8 cellular contexts compared by ENCODE assay signal in genomic region chr2:216694201-216694825, GRCh38. TPM values are rescaled to one million over a fixed set of nuclear protein-coding genes. Genes with fewer than 3 reads are reported as not detected.
DNase-seq lines count a peak whose midpoint lies in the region; ATAC-seq and TF ChIP-seq lines count a peak whose summit lies in the region.

No MANE protein-coding gene starts in this region.

- H3K9me3 ChIP-seq in breast epithelium (no peaks in the 10 kb centered on the region), left lung (no peaks in the 10 kb centered on the region)

- no peak overlapping the region for H3K4me3 Mint-ChIP-seq in MCF 10A (ENCODE audit: unreplicated experiment)

- no peaks in the 10 kb centered on the region for H3K36me3 Mint-ChIP-seq in MCF 10A (ENCODE audit: insufficient read depth, unreplicated experiment)

- peak overlapping the region; percentile 80 to 85 for H3K27ac ChIP-seq in breast epithelium
- H3K27ac ChIP-seq in coronary artery, result peak overlapping the region; percentile 89 to 95
- H3K27ac ChIP-seq in left lung, result peak overlapping the region; percentile 18 to 37

- peaks cover 33% of the 10 kb centered on the region for H3K4me1 Mint-ChIP-seq in MCF 10A (ENCODE audit: insufficient read depth, unreplicated experiment)

- POLR2A ChIA-PET in MCF 10A (lab: Yijun Ruan, JAX), result interaction anchor here (1.3 kb wide), 1 partner anchor 10 kb away, joined by 4 read pairs; no protein-coding TSS in a partner anchor

- no TSS peak for BruUV-seq in MCF 10A (replicated peaks; lab: Mats Ljungman, UMichigan)

- H3K27ac Mint-ChIP-seq in MCF 10A (ENCODE audit: low read depth, unreplicated experiment), result no peak overlapping the region

- H3K4me3 ChIP-seq in breast epithelium (peak overlapping the region; percentile 61 to 72 (median 69)), coronary artery (peak overlapping the region; percentile 77), left lung (peak overlapping the region; percentile 26 to 34)

- ATAC-seq in left lung (peak; percentile 8), GM18498 (IDR thresholded peaks at IDR 0.05; ENCODE audit: unreplicated experiment) (no peak)

- no peak for DNase-seq in breast epithelium (ENCODE audit: low spot score in 2 of 2)
- DNase-seq in MCF 10A (ENCODE audit: unreplicated experiment), result no peak
- DNase-seq in SW480 (ENCODE audit: low spot score), result peak; percentile 36
- peak; percentile 85 for DNase-seq in coronary artery (ENCODE audit: low spot score)
- peak in 1 of 2 donors; percentile 85 for DNase-seq in left lung
- DNase-seq in stimulated activated CD8-positive, alpha-beta memory T cell treated with anti-CD3 and anti-CD28 coated beads, Interleukin-4, amount 100 ng/mL, for 24 hours (ENCODE audit: low read depth), result peak; percentile 22
- no peak for DNase-seq in SKM-1 treated with dmso at 0.1 percent for 144 hours (lab: John Stamatoyannopoulos, UW; ENCODE audit: unreplicated experiment)

- H3K4me1 ChIP-seq in breast epithelium (peaks cover 3 to 17% of the 10 kb centered on the region in 2 donors), left lung (peaks cover 10 to 41% of the 10 kb centered on the region in 2 donors)

- no peaks in the 10 kb centered on the region for H3K27me3 ChIP-seq in breast epithelium
- H3K27me3 ChIP-seq in left lung, result peaks cover 14 to 97% of the 10 kb centered on the region in 2 donors

- TF ChIP-seq POLR2A in breast epithelium (IDR thresholded peaks at IDR 0.05), result no peak

- CTCF ChIA-PET in MCF 10A (lab: Yijun Ruan, JAX), result interaction anchor here (0.5 to 6.0 kb wide), 8 partner anchors 20 to 1019 kb away, joined by 3 to 60 read pairs (median 8); no protein-coding TSS in a partner anchor

- no peaks in the 10 kb centered on the region for H3K36me3 ChIP-seq in breast epithelium
- H3K36me3 ChIP-seq in left lung, result no peaks in the 10 kb centered on the region

- intact Hi-C loops in breast epithelium (cut with DNase I; ENCODE audit: low total_unique reads), result loop anchor here (10.0 kb wide), 1 partner anchor 820 kb away; no protein-coding TSS in a partner anchor
- intact Hi-C loops in MCF 10A (cut with micrococcal nuclease), result no loop called here
- intact Hi-C loops in left lung (cut with DNase I), result loop anchor here in 1 of 2 donors (10.0 kb wide), 2 partner anchors 470 to 1020 kb away; no protein-coding TSS in a partner anchor

- H3K9me3 Mint-ChIP-seq in MCF 10A (ENCODE audit: unreplicated experiment), result no peaks in the 10 kb centered on the region

- H3K27me3 Mint-ChIP-seq in MCF 10A (ENCODE audit: insufficient read depth, unreplicated experiment), result no peaks in the 10 kb centered on the region

- TF ChIP-seq CTCF in breast epithelium (IDR thresholded peaks at IDR 0.05) (no peak), MCF 10A (IDR thresholded peaks at IDR 0.05; ENCODE audit: unreplicated experiment) (no peak), coronary artery (IDR thresholded peaks at IDR 0.05) (no peak), left lung (IDR thresholded peaks at IDR 0.05) (no peak)

RNA-seq across cellular contexts. Expression of gene IGFBP5, which starts 1.0 kb away (rescaled TPM):
- 1,000 to 10,000 TPM in 1 of 3 donors, 100 to 1,000 TPM in 2; 161 to 1,107 (median 177) TPM for total RNA-seq in breast epithelium
- not detected in 2 replicates for total RNA-seq in MCF 10A (2022)
- 100 to 1,000 TPM; 101 to 141 TPM for total RNA-seq in left lung

Comparison
In these comparisons a context has a peak if more than half of its experiments do, and no peak if none do; other contexts are left out.
1. RNA of gene IGFBP5, which starts 1.0 kb away (total RNA-seq): 161 to 1,107 TPM in breast epithelium and 101 to 141 TPM in left lung; not detected in MCF 10A; every median in the first group is over 10 times any median in the second.
2. DNase-seq: peak in SW480 (single experiment), coronary artery (single experiment) and stimulated activated CD8-positive, alpha-beta memory T cell treated with anti-CD3 and anti-CD28 coated beads, Interleukin-4, amount 100 ng/mL, for 24 hours (single experiment); none in breast epithelium (0 of 2), MCF 10A (single experiment) and SKM-1 treated with dmso at 0.1 percent for 144 hours (single experiment).
3. H3K27ac ChIP-seq: peak in every context shown above with its lines; median percentile 92 in coronary artery; 82 in breast epithelium; 28 in left lung.
4. Peak in every context shown above with its lines, with median percentiles within 50 percentile points of each other: H3K4me3 ChIP-seq.